20 cellular contexts compared by ENCODE assay signal in the genomic region with DNA sequence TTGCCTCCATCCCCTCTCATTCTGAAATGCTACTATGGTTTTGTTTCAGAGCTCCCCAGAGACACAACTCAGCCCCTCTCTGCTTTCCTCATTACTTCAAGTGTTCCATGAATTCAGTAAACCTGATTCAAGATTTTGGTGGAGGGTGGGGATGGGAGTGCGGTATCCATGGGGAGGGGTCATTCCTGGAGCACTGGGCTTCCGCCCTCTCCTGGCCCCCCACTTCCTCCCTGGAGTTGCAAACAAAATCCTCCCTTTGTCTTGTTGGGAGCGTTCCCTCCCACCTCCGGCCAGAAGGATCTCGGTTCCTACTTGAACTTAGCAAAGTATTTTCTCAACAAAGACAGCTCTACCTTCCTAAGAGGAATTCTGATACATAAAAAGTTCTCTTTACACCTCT.
DNase-seq lines count a peak whose midpoint lies in the region; ATAC-seq, FAIRE-seq and TF ChIP-seq lines count a peak whose summit lies in the region.
"Had no signal": no experiment of that assay in that cellular context is flagged by ENCODE, and none has a peak within 500 bp of the region (broad histone marks: within the 10 kb centered on the region; RNA-seq: fewer than 3 reads in every experiment).

No MANE protein-coding gene starts in this region.

- H3K4me1 ChIP-seq in GM23338 (ENCODE audit: insufficient read depth) (no peaks in the 10 kb centered on the region), H1 (replicated peaks in 1 of 4; ENCODE audit: control insufficient read depth in 3 of 4, insufficient read depth in 4 of 4, low read length in 3 of 4) (no peaks in the 10 kb centered on the region), spleen (peaks cover 0 to 35% (median 22%) of the 10 kb centered on the region in 6 donors)

- peak overlapping the region; percentile 84; the same call in 1 of the 2 replicates for H2AFZ ChIP-seq in GM23338
- 0 out of 2 replicates have a peak overlapping the region, but pooled peaks have one; percentile 39 for H2AFZ ChIP-seq in H1 (ENCODE audit: low read length)
- H2AFZ ChIP-seq: GM23248 had no signal

- CTCF ChIA-PET in H1 (lab: Charles Lee; ENCODE audit: partially characterized antibody), result interaction anchor here (1.3 kb wide), 1 partner anchor 45 kb away, joined by 5 read pairs; no protein-coding TSS in a partner anchor

- no peak overlapping the region for H3K18ac ChIP-seq in H1 (ENCODE audit: extremely low read depth, low read length)

- no peak overlapping the region for H4K91ac ChIP-seq in H1 (replicated peaks; ENCODE audit: insufficient read length, low read length)

- DNase-seq in GM23338 (ENCODE audit: low spot score), result no peak
- DNase-seq in H1 (ENCODE audit: low read depth in 1 of 2, low spot score in 2 of 2), result no peak
- peak; percentile 19 for DNase-seq in left kidney (ENCODE audit: low read depth, low spot score)
- no peak for DNase-seq in spleen
- no peak for DNase-seq in hypothalamus (lab: John Stamatoyannopoulos, UW)
- DNase-seq in NCI-H345 (lab: John Stamatoyannopoulos, UW), result no peak
- DNase-seq: activated CD4-positive, alpha-beta T cell treated with anti-CD3 and anti-CD28 coated beads for 48 hours; activated gamma-delta T cell; amniotic stem cell; CD8-positive, alpha-beta memory T cell; cortex of kidney; DMS79; foreskin fibroblast; GM23248; NCI-H2171; stimulated activated CD4-positive, alpha-beta T cell treated with anti-CD3 and anti-CD28 coated beads, Interleukin-15, amount 100 ng/mL, for 24 hours had no signal

- H3K4me2 ChIP-seq in GM23338 (no peak overlapping the region), H1 (ENCODE audit: insufficient read depth in 1 of 2, low read depth in 2 of 2, low read length in 2 of 2) (no peak overlapping the region)

- H3K4me3 Mint-ChIP-seq in GM23338, result no peak overlapping the region

- H3K23ac ChIP-seq in H1 (ENCODE audit: insufficient read length), result no peak overlapping the region

- no peaks in the 10 kb centered on the region for H3K79me1 ChIP-seq in H1 (ENCODE audit: low read depth, low read length)

- H3K4ac ChIP-seq in H1 (replicated peaks; ENCODE audit: insufficient read length, low read depth, low read length), result no peak overlapping the region

- H3K27me3 ChIP-seq in GM23338 (ENCODE audit: insufficient read depth) (no peaks in the 10 kb centered on the region), H1 (replicated peaks in 1 of 4; ENCODE audit: control insufficient read depth in 3 of 4, extremely low read depth in 1 of 4, insufficient read depth in 3 of 4, low read length in 3 of 4) (no peaks in the 10 kb centered on the region), spleen (replicated peaks in 1 of 7) (no peaks in the 10 kb centered on the region)

- H3K9me3 ChIP-seq in H1 (ENCODE audit: insufficient read depth in 2 of 2, low read depth in 1 of 2, low read length in 1 of 2), result peaks cover 0 to 3% of the 10 kb centered on the region in 2 experiments; a peak in 1 of 4 replicates
- no peaks in the 10 kb centered on the region for H3K9me3 ChIP-seq in spleen

- H4K20me1 ChIP-seq in GM23338 (replicated peaks; ENCODE audit: insufficient read depth) (no peaks in the 10 kb centered on the region), H1 (replicated peaks in 1 of 2; ENCODE audit: control insufficient read depth in 1 of 2, insufficient read depth in 2 of 2, low read length in 2 of 2) (no peaks in the 10 kb centered on the region)

- H3K14ac ChIP-seq in H1 (ENCODE audit: insufficient read length), result no peak overlapping the region

- no peak for TF ChIP-seq RAD21 in H1 (IDR thresholded peaks at IDR 0.05 in 1 of 2, conservative IDR thresholded peaks at IDR 0.05 in 1 of 2; ENCODE audit: low read depth in 2 of 2, low read length in 2 of 2)

- no peak for TF ChIP-seq CTCF in GM23338 (conservative IDR thresholded peaks at IDR 0.05; ENCODE audit: low read depth in 2 of 2)
- TF ChIP-seq CTCF in H1 (IDR thresholded peaks at IDR 0.05; ENCODE audit: control extremely low read depth in 1 of 3, insufficient read depth in 1 of 3, low read depth in 1 of 3, low read length in 3 of 3), result no peak
- no peak for TF ChIP-seq CTCF in spleen (IDR thresholded peaks at IDR 0.05 in 8 of 11, conservative IDR thresholded peaks at IDR 0.05 in 3 of 11)

- no peak overlapping the region for H4K8ac ChIP-seq in H1 (ENCODE audit: extremely low read depth, insufficient read depth, low read length)

- no peak overlapping the region for H3K56ac ChIP-seq in H1 (replicated peaks; ENCODE audit: insufficient read length, low read depth, low read length)

- H2AK5ac ChIP-seq in H1 (ENCODE audit: low read depth, low read length), result no peak overlapping the region

- peaks cover 10% of the 10 kb centered on the region for H3K4me1 Mint-ChIP-seq in GM23338

- 89% methylated on average over 3 of the region's 5 CpGs; no CpG with 5 or more reads in 1 of the 2 experiments for WGBS in H1 (ENCODE audit: extremely low coverage in 1 of 2, insufficient coverage in 1 of 2, insufficient read length in 1 of 2, insufficient replicate concordance in 2 of 2, low coverage in 1 of 2, low lambda C conversion rate in 2 of 2, missing lambda C conversion rate in 1 of 2), 2 experiments
- WGBS in spleen, 5 donors, result 71 to 87% (median 77%) methylated on average over 5 of the region's 5 CpGs

- no peaks in the 10 kb centered on the region for H3K9me2 ChIP-seq in GM23338 (ENCODE audit: insufficient read depth)

- peaks cover 9% of the 10 kb centered on the region; the same call in 2 of the 3 replicates for H3K36me3 Mint-ChIP-seq in GM23338 (ENCODE audit: low read depth)

- no peaks in the 10 kb centered on the region for H3K27me3 Mint-ChIP-seq in GM23338 (ENCODE audit: insufficient read depth, low read depth, poor library complexity)
- H3K27me3 Mint-ChIP-seq: IgD-negative memory B cell had no signal

- no peak overlapping the region for H2BK12ac ChIP-seq in H1 (ENCODE audit: low read depth, low read length)

- no peaks in the 10 kb centered on the region for H3K36me3 ChIP-seq in GM23338 (ENCODE audit: insufficient read depth)
- H3K36me3 ChIP-seq in H1 (ENCODE audit: control insufficient read depth in 2 of 4, insufficient read depth in 4 of 4, low read length in 3 of 4), result no peaks in the 10 kb centered on the region
- H3K36me3 ChIP-seq in spleen, result no peaks in the 10 kb centered on the region

- H4K5ac ChIP-seq in H1 (ENCODE audit: insufficient read length, low read depth, low read length), result no peak overlapping the region

- H3K9ac ChIP-seq in H1 (replicated peaks in 1 of 4; ENCODE audit: extremely low read depth in 1 of 4, low read depth in 3 of 4, low read length in 3 of 4), result no peak overlapping the region
- H3K9ac ChIP-seq: GM23248 had no signal

- ATAC-seq in GM23338 (no peak), HG03108 (IDR thresholded peaks at IDR 0.05; ENCODE audit: unreplicated experiment) (no peak)

- H3K9me3 Mint-ChIP-seq in GM23338, result peaks cover 7% of the 10 kb centered on the region; the same call in 2 of the 3 replicates
- H3K9me3 Mint-ChIP-seq: CD8-positive, alpha-beta memory T cell; IgD-negative memory B cell had no signal

- H2BK15ac ChIP-seq in H1 (ENCODE audit: low read length), result no peak overlapping the region

- no peak overlapping the region for H2BK20ac ChIP-seq in H1 (ENCODE audit: low read length)

- no peak for FAIRE-seq in H1 (lab: Jason Lieb, UNC)
- FAIRE-seq: bronchial epithelial cell, GM12892 had no signal

- no peak for TF ChIP-seq POLR2A in H1 (IDR thresholded peaks at IDR 0.05; ENCODE audit: control extremely low read depth in 1 of 2, low read depth in 2 of 2, low read length in 2 of 2)
- no peak for TF ChIP-seq POLR2A in spleen (IDR thresholded peaks at IDR 0.05)

- no peaks in the 10 kb centered on the region for H3F3A ChIP-seq in GM23338 (replicated peaks; ENCODE audit: low read depth)

- intact Hi-C loops in spleen (cut with DNase I; ENCODE audit: low total_unique reads), result no loop called here

- TF ChIP-seq EP300 in H1 (IDR thresholded peaks at IDR 0.05; ENCODE audit: borderline replicate concordance in 1 of 2, low read depth in 2 of 2, low read length in 2 of 2), result no peak

- no peak overlapping the region for H2BK120ac ChIP-seq in H1 (replicated peaks; ENCODE audit: low read depth, low read length)

- H2BK5ac ChIP-seq in H1 (ENCODE audit: low read depth, low read length), result no peak overlapping the region

- H3K27ac ChIP-seq in GM23338 (ENCODE audit: low read depth), result no peak overlapping the region
- no peak overlapping the region for H3K27ac ChIP-seq in H1 (ENCODE audit: low read depth, low read length)
- peak overlapping the region in 7 of 8 donors; percentile 29 to 81 (median 77) for H3K27ac ChIP-seq in spleen
- H3K27ac ChIP-seq: GM23248 had no signal

- H3K79me2 ChIP-seq in GM23338 (replicated peaks; ENCODE audit: insufficient read depth) (no peaks in the 10 kb centered on the region), H1 (ENCODE audit: control insufficient read depth in 1 of 2, insufficient read depth in 2 of 2, low read length in 2 of 2) (no peaks in the 10 kb centered on the region)

- H3K27ac Mint-ChIP-seq in GM23338, result no peak overlapping the region

- POLR2A ChIA-PET in H1 (lab: Charles Lee; ENCODE audit: partially characterized antibody), result no interaction called here

- no peaks in the 10 kb centered on the region for H3K23me2 ChIP-seq in H1 (ENCODE audit: low read depth, low read length)

- H3K4me3 ChIP-seq in GM23338 (no peak overlapping the region), H1 (ENCODE audit: extremely low read depth in 1 of 4, insufficient read depth in 2 of 4, low read depth in 3 of 4, low read length in 4 of 4) (no peak overlapping the region), spleen (no peak overlapping the region)
- H3K4me3 ChIP-seq: GM23248 had no signal

TF ChIP-seq in GM23338, 12 proteins besides CTCF, POLR2A, EP300 and RAD21 (continues in another document):
- no peak for TF ChIP-seq CREB1 (CRISPR knock-in tag; IDR thresholded peaks at IDR 0.05; ENCODE audit: low read depth)
- no peak for TF ChIP-seq JUNB (IDR thresholded peaks at IDR 0.05; ENCODE audit: unreplicated experiment)

TF ChIP-seq in H1, 55 proteins besides CTCF, POLR2A, EP300 and RAD21 (continues in another document):
- no peak for TF ChIP-seq BCL11A (IDR thresholded peaks at IDR 0.05; ENCODE audit: low read depth in 2 of 2, low read length in 2 of 2)
- TF ChIP-seq TAF7 (optimal IDR thresholded peaks at IDR 0.05; ENCODE audit: borderline replicate concordance, low read depth, low read length), result no peak
- TF ChIP-seq KDM4A (IDR thresholded peaks at IDR 0.05; ENCODE audit: low read depth, low read length, severe bottlenecking), result no peak
- no peak for TF ChIP-seq RBBP5 (IDR thresholded peaks at IDR 0.05; ENCODE audit: borderline replicate concordance, low read depth, low read length)
- TF ChIP-seq, protein P1, sequence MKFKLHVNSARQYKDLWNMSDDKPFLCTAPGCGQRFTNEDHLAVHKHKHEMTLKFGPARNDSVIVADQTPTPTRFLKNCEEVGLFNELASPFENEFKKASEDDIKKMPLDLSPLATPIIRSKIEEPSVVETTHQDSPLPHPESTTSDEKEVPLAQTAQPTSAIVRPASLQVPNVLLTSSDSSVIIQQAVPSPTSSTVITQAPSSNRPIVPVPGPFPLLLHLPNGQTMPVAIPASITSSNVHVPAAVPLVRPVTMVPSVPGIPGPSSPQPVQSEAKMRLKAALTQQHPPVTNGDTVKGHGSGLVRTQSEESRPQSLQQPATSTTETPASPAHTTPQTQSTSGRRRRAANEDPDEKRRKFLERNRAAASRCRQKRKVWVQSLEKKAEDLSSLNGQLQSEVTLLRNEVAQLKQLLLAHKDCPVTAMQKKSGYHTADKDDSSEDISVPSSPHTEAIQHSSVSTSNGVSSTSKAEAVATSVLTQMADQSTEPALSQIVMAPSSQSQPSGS (IDR thresholded peaks at IDR 0.05; ENCODE audit: low read length), result no peak

Comparison
In these comparisons a context has a peak if more than half of its experiments do, and no peak if none do; other contexts are left out.
1. H3K27ac ChIP-seq: peak in spleen (7 of 8); none in GM23338 (single experiment) and H1 (single experiment).